In genomic region chr19:21423057-21424041, GRCh38 we compare ENCODE assay signal across 1 cellular context.
TF ChIP-seq lines count a peak whose summit lies in the region.

No MANE protein-coding gene starts in this region.

TF ChIP-seq in SK-N-SH, 30 proteins besides CTCF, POLR2A, EP300 and RAD21 (continued from another document):
- TF ChIP-seq PBX3 (IDR thresholded peaks at IDR 0.05): no peak
- no peak for TF ChIP-seq IRF3 (IDR thresholded peaks at IDR 0.05; ENCODE audit: low read depth, low read length)
- TF ChIP-seq USF2 (IDR thresholded peaks at IDR 0.05; ENCODE audit: borderline replicate concordance, low read depth, low read length): no peak
- no peak for TF ChIP-seq YY1 (IDR thresholded peaks at IDR 0.05; ENCODE audit: low read depth)
- TF ChIP-seq CHD2 (IDR thresholded peaks at IDR 0.05; ENCODE audit: low read length, partially characterized antibody): no peak
- no peak for TF ChIP-seq MEF2A (IDR thresholded peaks at IDR 0.05; ENCODE audit: borderline replicate concordance, low read depth)
- TF ChIP-seq NRF1 (IDR thresholded peaks at IDR 0.05; ENCODE audit: low read depth, low read length): no peak
- no peak for TF ChIP-seq JUND (IDR thresholded peaks at IDR 0.05)
- no peak for TF ChIP-seq TCF12 (IDR thresholded peaks at IDR 0.05)
